ENCODE assay signal across 13 cellular contexts in genomic region chr10:373015-373414, GRCh38.
DNase-seq lines count a peak whose midpoint lies in the region; FAIRE-seq and TF ChIP-seq lines count a peak whose summit lies in the region.
"Had no signal": no experiment of that assay in that cellular context is flagged by ENCODE, and none has a peak within 500 bp of the region (broad histone marks: within the 10 kb centered on the region; RNA-seq: fewer than 3 reads in every experiment).

No MANE protein-coding gene starts in this region.

- no peak overlapping the region for H3K4me3 ChIP-seq in OCI-LY1 (ENCODE audit: low read depth, low read length, poor library complexity, severe bottlenecking)
- H3K4me3 ChIP-seq in epithelial cell of proximal tubule (ENCODE audit: low read depth, low read length), result no peak overlapping the region
- H3K4me3 ChIP-seq: K562 had no signal

- no peaks in the 10 kb centered on the region for H3K27me3 Mint-ChIP-seq in type B pancreatic cell

- peak overlapping the region; percentile 40 for H3K27ac Mint-ChIP-seq in type B pancreatic cell

- H3K79me2 ChIP-seq in OCI-LY1 (ENCODE audit: insufficient read depth, low read length), result no peaks in the 10 kb centered on the region

- TF ChIP-seq CTCF in OCI-LY1 (IDR thresholded peaks at IDR 0.05; ENCODE audit: low read length) (no peak), epithelial cell of proximal tubule (conservative IDR thresholded peaks at IDR 0.05; ENCODE audit: low read depth, low read length) (no peak), type B pancreatic cell (conservative IDR thresholded peaks at IDR 0.05) (no peak)

- no peaks in the 10 kb centered on the region for H3K27me3 ChIP-seq in OCI-LY1 (ENCODE audit: insufficient read depth, low read length)

- no peaks in the 10 kb centered on the region for H3F3A ChIP-seq in OCI-LY1 (ENCODE audit: insufficient read depth, low read length)

- no peak for FAIRE-seq in RCC 7860 (lab: Jason Lieb, UNC)
- FAIRE-seq: H54, K562 had no signal

- peaks cover 26% of the 10 kb centered on the region for H3K36me3 Mint-ChIP-seq in type B pancreatic cell

- peak; percentile 16 for DNase-seq in epithelial cell of proximal tubule (ENCODE audit: low read depth)
- DNase-seq in myocyte (ENCODE audit: low read depth), result peak; percentile 2
- DNase-seq in type B pancreatic cell (ENCODE audit: extremely low spot score, unreplicated experiment), result no peak
- DNase-seq in activated effector memory CD4-positive, alpha-beta T cell treated with Interleukin-2 at 50 U/mL for 16 hours, result no peak
- DNase-seq in RCC 7860 (ENCODE audit: low spot score), result no peak
- DNase-seq in MV-4-11 (lab: John Stamatoyannopoulos, UW), result no peak
- DNase-seq: Calu3; effector CD4-positive, alpha-beta T cell; NCI-H2081 treated with DMSO at 0.1 percent for 48 hours; T1000 had no signal

- no peak overlapping the region for H2AFZ ChIP-seq in OCI-LY1 (ENCODE audit: low read length)

- H3K27ac ChIP-seq in OCI-LY1 (ENCODE audit: low read depth, low read length, poor library complexity, severe bottlenecking), result peak overlapping the region; percentile 98

- peaks cover 69% of the 10 kb centered on the region for H3K4me1 ChIP-seq in OCI-LY1 (ENCODE audit: insufficient read depth, low read length, severe bottlenecking)

- H3K9me3 ChIP-seq in OCI-LY1 (ENCODE audit: low read length), result no peaks in the 10 kb centered on the region

- no peaks in the 10 kb centered on the region for H4K20me1 ChIP-seq in OCI-LY1 (ENCODE audit: insufficient read depth, low read length)

- H3K9ac ChIP-seq in OCI-LY1 (ENCODE audit: low read length), result no peak overlapping the region

- H3K4me2 ChIP-seq in OCI-LY1 (ENCODE audit: low read length), result no peak overlapping the region

- H3K9me2 ChIP-seq in OCI-LY1 (ENCODE audit: low read depth, low read length), result no peaks in the 10 kb centered on the region

- H3K9me3 Mint-ChIP-seq in type B pancreatic cell, result no peaks in the 10 kb centered on the region

- peaks cover 91% of the 10 kb centered on the region for H3K36me3 ChIP-seq in OCI-LY1 (ENCODE audit: insufficient read depth, low read length)

- peak overlapping the region; percentile 25 for H3K4me3 Mint-ChIP-seq in type B pancreatic cell

- peaks cover 19% of the 10 kb centered on the region for H3K4me1 Mint-ChIP-seq in type B pancreatic cell (ENCODE audit: unreplicated experiment)

Comparison
In these comparisons a context has a peak if more than half of its experiments do, and no peak if none do; other contexts are left out.
1. DNase-seq: peak in epithelial cell of proximal tubule (single experiment) and myocyte (single experiment); none in type B pancreatic cell (single experiment), activated effector memory CD4-positive, alpha-beta T cell treated with Interleukin-2 at 50 U/mL for 16 hours (single experiment), RCC 7860 (single experiment) and MV-4-11 (single experiment).